23 cellular contexts compared by ENCODE assay signal in the genomic region with DNA sequence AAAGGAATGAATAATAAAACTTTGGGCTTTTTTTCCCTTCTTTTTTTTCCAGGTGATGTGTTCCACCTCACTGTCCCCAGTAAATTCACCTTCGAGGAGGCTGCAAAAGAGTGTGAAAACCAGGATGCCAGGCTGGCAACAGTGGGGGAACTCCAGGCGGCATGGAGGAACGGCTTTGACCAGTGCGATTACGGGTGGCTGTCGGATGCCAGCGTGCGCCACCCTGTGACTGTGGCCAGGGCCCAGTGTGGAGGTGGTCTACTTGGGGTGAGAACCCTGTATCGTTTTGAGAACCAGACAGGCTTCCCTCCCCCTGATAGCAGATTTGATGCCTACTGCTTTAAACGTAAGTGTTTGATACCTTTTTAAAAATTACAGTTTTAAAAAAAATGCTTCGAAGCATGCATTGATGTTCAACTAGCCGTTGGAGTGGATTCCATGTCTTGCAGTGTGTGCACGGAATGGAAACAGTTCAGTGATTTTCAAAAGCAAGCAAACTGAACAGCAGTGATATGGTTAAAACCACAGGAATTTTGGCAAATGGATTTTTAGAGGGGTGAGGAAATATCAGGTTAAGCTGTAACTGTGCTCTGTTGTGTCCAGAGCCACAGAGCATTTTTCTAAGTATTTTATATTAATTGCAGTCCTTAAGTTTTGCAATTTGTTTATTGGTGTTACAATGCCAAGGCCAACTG. TPM values are rescaled to one million over a fixed set of nuclear protein-coding genes. Genes with fewer than 3 reads are reported as not detected.
DNase-seq lines count a peak whose midpoint lies in the region; TF ChIP-seq lines count a peak whose summit lies in the region.
"Had no signal": no experiment of that assay in that cellular context is flagged by ENCODE, and none has a peak within 500 bp of the region (broad histone marks: within the 10 kb centered on the region; RNA-seq: fewer than 3 reads in every experiment).

No MANE protein-coding gene starts in this region.

- H3K4me2 ChIP-seq in osteoblast (ENCODE audit: insufficient read depth, low read length): no peak overlapping the region
- H3K4me2 ChIP-seq: KMS-11 had no signal

- H3K36me3 ChIP-seq in osteoblast (ENCODE audit: insufficient read depth, low read length): peaks cover 31% of the 10 kb centered on the region
- H3K36me3 ChIP-seq: right lobe of liver had no signal

- H3K9me3 Mint-ChIP-seq in progenitor cell of endocrine pancreas (ENCODE audit: low read depth): no peaks in the 10 kb centered on the region
- H3K9me3 Mint-ChIP-seq: activated naive CD8-positive, alpha-beta T cell treated with anti-CD3 and anti-CD28 coated beads, Interleukin-2, amount 50 U/mL, for 24 hours; CD4-positive, alpha-beta memory T cell; natural killer cell treated with Interleukin-12 subunit alpha and Interleukin-12 subunit beta and Interleukin-15 and Interleukin-18, amount 100 ng/mL, for 72 hours; T-helper 1 cell treated with Interleukin-12 subunit alpha and Interleukin-12 subunit beta and Interleukin-4 antibody, amounts not matched to agents 30 μg/mL and 1 μg/mL, for 36 hours had no signal

- no peaks in the 10 kb centered on the region for H3K9me3 ChIP-seq in osteoblast (ENCODE audit: low read depth, low read length)
- H3K9me3 ChIP-seq: right lobe of liver, SJCRH30, tibial nerve had no signal

- H3K4me1 Mint-ChIP-seq in progenitor cell of endocrine pancreas (ENCODE audit: low read depth): peaks cover 4% of the 10 kb centered on the region
- H3K4me1 Mint-ChIP-seq: activated naive CD8-positive, alpha-beta T cell treated with anti-CD3 and anti-CD28 coated beads, Interleukin-2, amount 50 U/mL, for 24 hours; CD4-positive, alpha-beta memory T cell had no signal

- H3K4me3 ChIP-seq in fibroblast of the aortic adventitia (ENCODE audit: low read depth, low read length) (no peak overlapping the region), osteoblast (ENCODE audit: insufficient read depth, low read length) (no peak overlapping the region)
- H3K4me3 ChIP-seq: GM23248, right lobe of liver, SJCRH30, tibial nerve had no signal

- TF ChIP-seq CTCF in fibroblast of the aortic adventitia (IDR thresholded peaks at IDR 0.05; ENCODE audit: insufficient read depth, low read length) (no peak), osteoblast (IDR thresholded peaks at IDR 0.05; ENCODE audit: extremely low read depth, low read depth, low read length) (no peak), progenitor cell of endocrine pancreas (IDR thresholded peaks at IDR 0.05; ENCODE audit: unreplicated experiment) (no peak)

- H3K27me3 ChIP-seq in osteoblast (ENCODE audit: insufficient read depth, low read length): no peaks in the 10 kb centered on the region
- H3K27me3 ChIP-seq: right lobe of liver, SJCRH30, tibial nerve had no signal

- H2AFZ ChIP-seq in osteoblast (ENCODE audit: low read length): no peak overlapping the region
- H2AFZ ChIP-seq: GM23248 had no signal

- no peaks in the 10 kb centered on the region for H3K27me3 Mint-ChIP-seq in progenitor cell of endocrine pancreas
- H3K27me3 Mint-ChIP-seq: natural killer cell treated with Interleukin-12 subunit alpha and Interleukin-12 subunit beta and Interleukin-15 and Interleukin-18, amount 100 ng/mL, for 72 hours had no signal

- H3K27ac ChIP-seq in osteoblast (ENCODE audit: low read depth, low read length): no peak overlapping the region
- H3K27ac ChIP-seq: GM23248, KMS-11, right lobe of liver, SJCRH30, tibial nerve had no signal

- peaks cover 28% of the 10 kb centered on the region for H3K36me3 Mint-ChIP-seq in progenitor cell of endocrine pancreas (ENCODE audit: insufficient read depth)
- H3K36me3 Mint-ChIP-seq: CD4-positive, alpha-beta memory T cell; natural killer cell treated with Interleukin-12 subunit alpha and Interleukin-12 subunit beta and Interleukin-15 and Interleukin-18, amount 100 ng/mL, for 72 hours had no signal

- H3K79me2 ChIP-seq in osteoblast (ENCODE audit: insufficient read depth, low read length): no peaks in the 10 kb centered on the region

- peaks cover 22% of the 10 kb centered on the region for H3K4me1 ChIP-seq in osteoblast (ENCODE audit: insufficient read depth, low read length)
- H3K4me1 ChIP-seq: right lobe of liver had no signal

- H4K20me1 ChIP-seq in osteoblast (ENCODE audit: insufficient read depth, low read length): peaks cover 3% of the 10 kb centered on the region

- no peak overlapping the region for H3K27ac Mint-ChIP-seq in progenitor cell of endocrine pancreas
- H3K27ac Mint-ChIP-seq: activated naive CD8-positive, alpha-beta T cell treated with anti-CD3 and anti-CD28 coated beads, Interleukin-2, amount 50 U/mL, for 24 hours; CD4-positive, alpha-beta memory T cell; natural killer cell treated with Interleukin-12 subunit alpha and Interleukin-12 subunit beta and Interleukin-15 and Interleukin-18, amount 100 ng/mL, for 72 hours; T-helper 1 cell treated with Interleukin-12 subunit alpha and Interleukin-12 subunit beta and Interleukin-4 antibody, amounts not matched to agents 30 μg/mL and 1 μg/mL, for 36 hours had no signal

- H3K4me3 Mint-ChIP-seq in progenitor cell of endocrine pancreas (ENCODE audit: low read depth): no peak overlapping the region
- H3K4me3 Mint-ChIP-seq: activated naive CD8-positive, alpha-beta T cell treated with anti-CD3 and anti-CD28 coated beads, Interleukin-2, amount 50 U/mL, for 24 hours; CD4-positive, alpha-beta memory T cell; natural killer cell treated with Interleukin-12 subunit alpha and Interleukin-12 subunit beta and Interleukin-15 and Interleukin-18, amount 100 ng/mL, for 72 hours; T-helper 1 cell treated with Interleukin-12 subunit alpha and Interleukin-12 subunit beta and Interleukin-4 antibody, amounts not matched to agents 30 μg/mL and 1 μg/mL, for 36 hours had no signal

- peak; percentile 8 for DNase-seq in H4 (ENCODE audit: low spot score)
- peak; percentile 51 for DNase-seq in amniotic epithelial cell (ENCODE audit: low read depth)
- DNase-seq in fibroblast of the aortic adventitia (ENCODE audit: low read depth): peak; percentile 34
- peak; percentile 21 for DNase-seq in osteoblast (ENCODE audit: insufficient read length, low spot score, missing footprints)
- no peak for DNase-seq in islet precursor cell
- DNase-seq in HuH-7.5 (ENCODE audit: low spot score): no peak
- DNase-seq in progenitor cell of endocrine pancreas (ENCODE audit: low spot score, unreplicated experiment): no peak
- DNase-seq: activated gamma-delta T cell treated with Interleukin-2 at 50 U/mL for 16 hours; activated naive CD8-positive, alpha-beta T cell treated with anti-CD3 and anti-CD28 coated beads, Interleukin-2, amount 50 U/mL, for 24 hours; activated T-cell treated with anti-CD3 and anti-CD28 coated beads, Interleukin-2, amount 50 U/mL, for 1 hour; AML-193; CD4-positive, alpha-beta memory T cell; DMS153; GM23248; NCI-H146; NCI-H524 treated with DMSO at 0.1 percent for 48 hours; right lobe of liver; stimulated activated CD4-positive, alpha-beta T cell treated with anti-CD3 and anti-CD28 coated beads, Interleukin-15, amount 100 ng/mL, for 24 hours had no signal

RNA-seq across cellular contexts. Expression of a gene that starts 40.7 kb away (rescaled TPM):
- total RNA-seq in H4 (2014; rRNA removed; shearing (Covaris generic)): 13.0 and 14.4 TPM in 2 replicates
- total RNA-seq in fibroblast of the aortic adventitia (ENCODE audit: low replicate concordance) (455 and 1,493 TPM in 2 replicates), osteoblast (543 and 658 TPM in 2 replicates), progenitor cell of endocrine pancreas (673 and 675 TPM in 2 replicates)

Comparison
In these comparisons a context has a peak if more than half of its experiments do, and no peak if none do; other contexts are left out.
1. DNase-seq: peak in H4 (single experiment), amniotic epithelial cell (single experiment), fibroblast of the aortic adventitia (single experiment) and osteoblast (single experiment); none in islet precursor cell (single experiment), HuH-7.5 (single experiment) and progenitor cell of endocrine pancreas (single experiment).
2. RNA of a gene that starts 40.7 kb away (total RNA-seq): 455 to 1,493 TPM in fibroblast of the aortic adventitia, 673 to 675 TPM in progenitor cell of endocrine pancreas and 543 to 658 TPM in osteoblast; 13.0 to 14.4 TPM in H4; every median in the first group is over 10 times any median in the second.